Comparison of ENCODE assay signal across 17 cellular contexts in genomic region chr6:16150098-16150497, GRCh38. TPM values are rescaled to one million over a fixed set of nuclear protein-coding genes. Genes with fewer than 3 reads are reported as not detected.
A peak's percentile ranks its signal among the peaks of the same experiment; 100 is the strongest.
DNase-seq lines count a peak whose midpoint lies in the region; ATAC-seq, FAIRE-seq and TF ChIP-seq lines count a peak whose summit lies in the region.
"Had no signal": no experiment of that assay in that cellular context is flagged by ENCODE, and none has a peak within 500 bp of the region (broad histone marks: within the 10 kb centered on the region; RNA-seq: fewer than 3 reads in every experiment).

No MANE protein-coding gene starts in this region.

- TF ChIP-seq CTCF in CD4-positive, alpha-beta T cell (IDR thresholded peaks at IDR 0.05) = no peak
- TF ChIP-seq CTCF in Caco-2 (IDR thresholded peaks at IDR 0.05; ENCODE audit: insufficient read depth in 1 of 2, low read depth in 1 of 2, low read length in 1 of 2, severe bottlenecking in 1 of 2, unreplicated experiment in 1 of 2) (no peak), NB4 (IDR thresholded peaks at IDR 0.05; ENCODE audit: low read depth, low read length) (no peak), D721Med (IDR thresholded peaks at IDR 0.05; ENCODE audit: insufficient read depth, missing control alignments) (no peak), neural progenitor cell (IDR thresholded peaks at IDR 0.05) (no peak)

- no peak overlapping the region for H4K8ac ChIP-seq in mesenchymal stem cell (ENCODE audit: low read length)

- H3K4me3 Mint-ChIP-seq in CD4-positive, alpha-beta T cell = no peak overlapping the region
- no peak overlapping the region for H3K4me3 Mint-ChIP-seq in Caco-2 (ENCODE audit: unreplicated experiment)
- no peak overlapping the region for H3K4me3 Mint-ChIP-seq in neural progenitor cell

- H3K27me3 Mint-ChIP-seq in CD4-positive, alpha-beta T cell = no peaks in the 10 kb centered on the region
- no peaks in the 10 kb centered on the region for H3K27me3 Mint-ChIP-seq in Caco-2 (ENCODE audit: insufficient read depth, unreplicated experiment)
- H3K27me3 Mint-ChIP-seq in neural progenitor cell (ENCODE audit: insufficient read depth, low read depth) = peaks cover 2% of the 10 kb centered on the region
- H3K27me3 Mint-ChIP-seq: CD4-positive, CD25-positive, alpha-beta regulatory T cell had no signal

- H3K36me3 Mint-ChIP-seq in CD4-positive, alpha-beta T cell (ENCODE audit: low read depth) = peaks cover 100% of the 10 kb centered on the region
- H3K36me3 Mint-ChIP-seq in Caco-2 (ENCODE audit: insufficient read depth, unreplicated experiment) (peaks cover 99% of the 10 kb centered on the region), neural progenitor cell (peaks cover 29% of the 10 kb centered on the region)

- no peak overlapping the region for H3K18ac ChIP-seq in mesenchymal stem cell (ENCODE audit: low read depth in 1 of 2, low read length in 2 of 2)

- no peak overlapping the region for H4K91ac ChIP-seq in mesenchymal stem cell (ENCODE audit: low read length)

- peaks cover 5% of the 10 kb centered on the region for H3K9me3 Mint-ChIP-seq in CD4-positive, alpha-beta T cell
- H3K9me3 Mint-ChIP-seq in Caco-2 (ENCODE audit: unreplicated experiment) = no peaks in the 10 kb centered on the region
- H3K9me3 Mint-ChIP-seq in neural progenitor cell = no peaks in the 10 kb centered on the region

- H2BK15ac ChIP-seq in mesenchymal stem cell (ENCODE audit: low read depth, poor library complexity, severe bottlenecking) = no peak overlapping the region

- H3K4me2 ChIP-seq in mesenchymal stem cell (ENCODE audit: low read length, poor library complexity, severe bottlenecking) (no peak overlapping the region), neural progenitor cell (no peak overlapping the region)
- H3K4me2 ChIP-seq: PC-9 had no signal

- H3K9me3 ChIP-seq in CD4-positive, alpha-beta T cell (ENCODE audit: control insufficient read depth, low read length) = no peaks in the 10 kb centered on the region
- H3K9me3 ChIP-seq in Caco-2 (no peaks in the 10 kb centered on the region), mesenchymal stem cell (ENCODE audit: control insufficient read depth, low read length) (no peaks in the 10 kb centered on the region), neural progenitor cell (ENCODE audit: low read depth) (no peaks in the 10 kb centered on the region)

- WGBS in mesenchymal stem cell = 95% methylated on average over 7 of the region's 7 CpGs

- no peak overlapping the region for H3K23ac ChIP-seq in mesenchymal stem cell (ENCODE audit: low read length in 2 of 2)

- POLR2A ChIA-PET in CD4-positive, alpha-beta T cell (lab: Charles Lee) = no interaction called here
- POLR2A ChIA-PET in Caco-2 (lab: Charles Lee) = interaction anchor here (1.0 kb wide), 1 partner anchor 17 kb away, joined by 4 read pairs; no protein-coding TSS in a partner anchor

- H3K79me2 ChIP-seq in neural progenitor cell (ENCODE audit: low read depth) = no peaks in the 10 kb centered on the region

- no peaks in the 10 kb centered on the region for H3K27me3 ChIP-seq in CD4-positive, alpha-beta T cell (ENCODE audit: control insufficient read depth, insufficient read depth, low read length)
- H3K27me3 ChIP-seq in Caco-2 (replicated peaks; ENCODE audit: control insufficient read depth, insufficient read depth, low read length) (no peaks in the 10 kb centered on the region), mesenchymal stem cell (ENCODE audit: control insufficient read depth in 1 of 2, insufficient read depth in 1 of 2, low read length in 2 of 2) (no peaks in the 10 kb centered on the region), neural progenitor cell (no peaks in the 10 kb centered on the region)

- peak overlapping the region; percentile 26 for H3K27ac Mint-ChIP-seq in CD4-positive, alpha-beta T cell
- H3K27ac Mint-ChIP-seq in Caco-2 (ENCODE audit: unreplicated experiment) (peak overlapping the region; percentile 31), neural progenitor cell (no peak overlapping the region)

- H2AK5ac ChIP-seq in mesenchymal stem cell (ENCODE audit: low read length, severe bottlenecking) = peak overlapping the region; percentile 57

- TF ChIP-seq POLR2A in NB4 (IDR thresholded peaks at IDR 0.05; ENCODE audit: extremely low read depth, insufficient read length) = peak; percentile 13

- H3K36me3 ChIP-seq in Caco-2 (ENCODE audit: control insufficient read depth, insufficient read depth, low read length) (peaks cover 3% of the 10 kb centered on the region), mesenchymal stem cell (ENCODE audit: control insufficient read depth in 1 of 2, insufficient read depth in 2 of 2, low read depth in 1 of 2, low read length in 2 of 2) (peaks cover 20 to 60% of the 10 kb centered on the region in 2 experiments), neural progenitor cell (no peaks in the 10 kb centered on the region)

- no peak overlapping the region for H3K27ac ChIP-seq in CD4-positive, alpha-beta T cell (ENCODE audit: low read depth, low read length)
- no peak overlapping the region for H3K27ac ChIP-seq in mesenchymal stem cell (ENCODE audit: low read length, poor library complexity, severe bottlenecking)
- H3K27ac ChIP-seq in neural progenitor cell = no peak overlapping the region
- H3K27ac ChIP-seq: PC-9 had no signal

- H3K4me1 ChIP-seq in Caco-2 = peaks cover 15% of the 10 kb centered on the region
- peaks cover 11% of the 10 kb centered on the region for H3K4me1 ChIP-seq in mesenchymal stem cell (ENCODE audit: control insufficient read depth, insufficient read depth, low read depth, low read length)
- no peaks in the 10 kb centered on the region for H3K4me1 ChIP-seq in neural progenitor cell

- H3K4ac ChIP-seq in mesenchymal stem cell (ENCODE audit: low read depth in 1 of 2, low read length in 2 of 2) = no peak overlapping the region

- no peak overlapping the region for H2BK120ac ChIP-seq in mesenchymal stem cell (ENCODE audit: low read depth, low read length)

- peaks cover 43% of the 10 kb centered on the region for H3K4me1 Mint-ChIP-seq in CD4-positive, alpha-beta T cell (ENCODE audit: low read depth)
- peaks cover 22% of the 10 kb centered on the region for H3K4me1 Mint-ChIP-seq in Caco-2 (ENCODE audit: low read depth, unreplicated experiment)
- no peaks in the 10 kb centered on the region for H3K4me1 Mint-ChIP-seq in neural progenitor cell

- BruUV-seq in Caco-2 (replicated peaks; lab: Mats Ljungman, UMichigan) = no TSS peak

- ATAC-seq in CD4-positive, alpha-beta T cell (ENCODE audit: poor library complexity) = no peak
- ATAC-seq in GM21447 (IDR thresholded peaks at IDR 0.05; ENCODE audit: unreplicated experiment) (no peak), HG03457 (IDR thresholded peaks at IDR 0.05; ENCODE audit: unreplicated experiment) (no peak)

- intact Hi-C loops in CD4-positive, alpha-beta T cell (cut with DNase I, micrococcal nuclease) = loop anchor here in 1 of 2 experiments (2.0 kb wide), 1 partner anchor 13 kb away; no protein-coding TSS in a partner anchor
- intact Hi-C loops in Caco-2 (cut with micrococcal nuclease; ENCODE audit: unreplicated experiment) = no loop called here

- no peak overlapping the region for H3K4me3 ChIP-seq in Caco-2 (ENCODE audit: low read depth, low read length)
- H3K4me3 ChIP-seq in NB4 (ENCODE audit: low read depth, low read length) = no peak overlapping the region
- no peak overlapping the region for H3K4me3 ChIP-seq in mesenchymal stem cell (ENCODE audit: insufficient read depth in 1 of 2, low read depth in 1 of 2, low read length in 2 of 2)
- no peak overlapping the region for H3K4me3 ChIP-seq in neural progenitor cell
- H3K4me3 ChIP-seq: PC-9 had no signal

- H4K20me1 ChIP-seq in neural progenitor cell (ENCODE audit: low read depth) = no peaks in the 10 kb centered on the region

- no peak overlapping the region for H2BK5ac ChIP-seq in mesenchymal stem cell (ENCODE audit: low read depth, low read length, poor library complexity, severe bottlenecking)

- H2BK12ac ChIP-seq in mesenchymal stem cell (ENCODE audit: low read length in 2 of 2) = peak overlapping the region in 1 of 2 experiments; percentile 19

- H3K14ac ChIP-seq in mesenchymal stem cell (ENCODE audit: low read length in 2 of 2) = peak overlapping the region in 1 of 2 experiments; percentile 22

- H3K9ac ChIP-seq in mesenchymal stem cell (ENCODE audit: low read length) (no peak overlapping the region), neural progenitor cell (no peak overlapping the region)

- CTCF ChIA-PET in CD4-positive, alpha-beta T cell (lab: Charles Lee) = interaction anchor here (1.2 kb wide), 1 partner anchor 21 kb away, joined by 3 read pairs; the partner anchor contains the start of gene MYLIP
- CTCF ChIA-PET in Caco-2 (lab: Charles Lee) = no interaction called here

- FAIRE-seq in D721Med (lab: Jason Lieb, UNC) = no peak
- FAIRE-seq: HTR-8/SVneo had no signal

- H3K79me1 ChIP-seq in mesenchymal stem cell (replicated peaks; ENCODE audit: low read length, poor library complexity, severe bottlenecking) = peaks cover 13% of the 10 kb centered on the region

- no peak for DNase-seq in CD4-positive, alpha-beta T cell
- DNase-seq in Caco-2 = no peak
- DNase-seq in NB4 (ENCODE audit: low read depth) = no peak
- DNase-seq in mesenchymal stem cell = no peak
- no peak for DNase-seq in D721Med (ENCODE audit: insufficient read length, low spot score)
- DNase-seq in neural progenitor cell (ENCODE audit: low spot score) = no peak
- DNase-seq: ACHN; CD4-positive, CD25-positive, alpha-beta regulatory T cell; KG1; NCI-H1930; NCI-H2171; NCI-H446 treated with DMSO at 0.1 percent for 48 hours; NCI-H774; PC-9 had no signal

- H3F3A ChIP-seq in neural progenitor cell (ENCODE audit: low read depth) = no peaks in the 10 kb centered on the region

- no peak overlapping the region for H2AFZ ChIP-seq in mesenchymal stem cell (ENCODE audit: low read depth, low read length)
- H2AFZ ChIP-seq in neural progenitor cell (replicated peaks) = no peak overlapping the region
- H2AFZ ChIP-seq: PC-9 had no signal

RNA-seq across cellular contexts. Expression of gene MYLIP, which starts 21.2 kb away (rescaled TPM):
- total RNA-seq in CD4-positive, alpha-beta T cell = 100 to 1,000 TPM; 324 TPM
- total RNA-seq in Caco-2 (2022) = 46.5 and 48.1 TPM in 2 replicates
- polyA plus RNA-seq in mesenchymal stem cell (2013, experiment 1 of 2) = 29.6 TPM
- 30.4 TPM for polyA plus RNA-seq in mesenchymal stem cell (2013, experiment 2 of 2)
- 8.0 and 8.2 TPM in 2 replicates for total RNA-seq in neural progenitor cell (ENCODE audit: low replicate concordance)
